ENCODE assay signal across 7 cellular contexts in the genomic region with DNA sequence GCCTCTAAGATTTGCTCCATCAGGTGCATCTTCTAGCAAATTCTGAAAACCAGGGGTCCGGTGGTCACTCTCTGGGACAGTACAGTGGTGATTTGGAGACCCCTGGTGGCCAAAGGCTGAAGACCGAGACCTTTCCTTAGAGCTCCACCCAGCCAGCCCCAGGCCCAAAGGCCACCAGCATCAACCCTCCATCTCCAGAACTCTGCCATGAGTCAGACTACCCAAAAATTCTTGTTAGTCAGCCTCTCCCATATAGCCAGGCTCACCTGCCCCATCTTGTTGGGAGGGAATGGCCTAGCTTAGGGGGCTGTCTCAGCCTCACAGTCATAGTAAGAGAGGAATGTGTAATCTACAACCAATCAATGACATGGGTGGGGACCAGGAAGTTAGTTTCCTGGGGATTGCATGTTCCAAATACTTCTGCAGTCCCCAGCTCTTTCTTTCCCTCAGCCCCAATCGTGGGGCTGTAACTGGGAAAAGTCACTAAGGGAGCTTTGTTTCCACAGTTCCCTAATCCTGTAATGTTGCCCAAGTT.
DNase-seq lines count a peak whose midpoint lies in the region; ATAC-seq and TF ChIP-seq lines count a peak whose summit lies in the region.

No MANE protein-coding gene starts in this region.

- ATAC-seq in HG02571 (IDR thresholded peaks at IDR 0.05; ENCODE audit: unreplicated experiment) (no peak), GM18520 (IDR thresholded peaks at IDR 0.05; ENCODE audit: unreplicated experiment) (no peak)

- DNase-seq in EL: peak; percentile 75
- peak; percentile 68 for DNase-seq in HuH-7.5 (ENCODE audit: low spot score)
- DNase-seq in UCSD-AML1 (lab: John Stamatoyannopoulos, UW; ENCODE audit: unreplicated experiment): peak; percentile 58
- peak; percentile 54 to 79 for DNase-seq in erythroblast (lab: John Stamatoyannopoulos, UW)

- no peak for TF ChIP-seq POLR2A in erythroblast (IDR thresholded peaks at IDR 0.05; ENCODE audit: low read length)

- no peak overlapping the region for H3K4me3 ChIP-seq in muscle layer of duodenum (ENCODE audit: low read depth in 1 of 2, low read length in 2 of 2)

- peaks cover 0 to 6% of the 10 kb centered on the region in 2 donors for H3K4me1 ChIP-seq in muscle layer of duodenum (ENCODE audit: control insufficient read depth in 1 of 2, insufficient read depth in 2 of 2, low read length in 2 of 2)

- no peaks in the 10 kb centered on the region for H3K9me3 ChIP-seq in muscle layer of duodenum (ENCODE audit: control insufficient read depth in 1 of 2, low read length in 2 of 2)

- peaks cover 23 to 28% of the 10 kb centered on the region in 2 donors for H3K36me3 ChIP-seq in muscle layer of duodenum (ENCODE audit: control insufficient read depth in 1 of 2, insufficient read depth in 2 of 2, low read length in 2 of 2)

- H3K27me3 ChIP-seq in muscle layer of duodenum (ENCODE audit: low read depth, low read length): no peaks in the 10 kb centered on the region

- H3K27ac ChIP-seq in muscle layer of duodenum (ENCODE audit: low read length): peak overlapping the region; percentile 86
